In the genomic region with DNA sequence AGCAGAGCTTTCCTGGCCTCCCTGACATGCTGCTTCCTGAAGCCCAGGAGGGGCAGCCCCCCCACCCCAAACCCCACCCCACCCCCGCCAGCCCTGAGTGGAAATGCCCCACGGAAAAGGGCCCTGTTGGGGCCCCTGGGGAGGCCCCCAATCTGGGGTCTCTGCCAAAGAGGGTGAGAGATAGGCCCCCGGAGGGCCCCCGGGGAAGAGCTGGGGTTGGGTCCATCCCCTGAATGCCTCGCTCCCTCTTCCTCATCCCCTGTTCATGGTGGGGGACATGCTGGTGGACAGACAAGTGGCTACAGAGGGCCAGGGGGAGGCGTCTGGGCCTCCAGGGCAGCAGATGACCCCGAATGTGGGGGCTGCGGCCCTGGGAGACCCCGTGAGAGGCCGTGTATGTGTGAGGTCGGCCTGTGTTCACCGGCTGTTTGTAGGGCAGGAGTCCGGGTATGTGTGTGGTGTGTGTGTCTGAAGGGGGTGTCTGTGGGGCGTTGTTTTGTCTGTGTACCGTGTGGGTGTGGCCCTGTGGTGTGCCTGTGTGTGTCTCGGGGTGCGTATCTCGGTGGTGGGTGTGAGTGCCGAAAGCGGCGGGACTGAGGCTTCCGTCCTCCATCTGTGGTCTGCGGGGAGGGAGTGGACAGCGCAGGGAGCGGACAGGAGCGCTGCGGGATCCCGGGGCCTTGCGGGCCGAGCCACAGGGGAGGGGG, we compare ENCODE assay signal across 8 cellular contexts. TPM values are rescaled to one million over a fixed set of nuclear protein-coding genes. Genes with fewer than 3 reads are reported as not detected.
DNase-seq lines count a peak whose midpoint lies in the region; ATAC-seq lines count a peak whose summit lies in the region.

No MANE protein-coding gene starts in this region.

- peak overlapping the region; percentile 86 for H4K91ac ChIP-seq in neuronal stem cell (ENCODE audit: low read depth, low read length, poor library complexity)

- 12 to 19% methylated on average over 21 to 29 of the region's 30 CpGs for WGBS in esophagus, 2 donors
- WGBS in neuronal stem cell (ENCODE audit: extremely low coverage in 2 of 2, insufficient read length in 2 of 2, insufficient replicate concordance in 1 of 2), 2 donors: no CpG with 5 or more reads among the region's 30 CpGs

- H2BK15ac ChIP-seq in neuronal stem cell (ENCODE audit: low read length): peak overlapping the region; percentile 98

- peak overlapping the region; percentile 96 for H3K18ac ChIP-seq in neuronal stem cell (ENCODE audit: low read length)

- peak overlapping the region; percentile 62 for H2AFZ ChIP-seq in neuronal stem cell (ENCODE audit: low read length)

- H3K27me3 ChIP-seq in esophagus (ENCODE audit: control insufficient read depth in 1 of 2, insufficient read depth in 2 of 2, low read length in 2 of 2): no peaks in the 10 kb centered on the region
- no peaks in the 10 kb centered on the region for H3K27me3 ChIP-seq in neuronal stem cell (ENCODE audit: control insufficient read depth in 3 of 3, insufficient read depth in 3 of 3, low read depth in 1 of 3, low read length in 3 of 3)

- no peaks in the 10 kb centered on the region for H3K79me1 ChIP-seq in neuronal stem cell (ENCODE audit: low read depth, low read length)

- peak; percentile 59 for DNase-seq in stimulated activated CD4-positive, alpha-beta T cell treated with anti-CD3 and anti-CD28 coated beads, Interleukin-15, amount 100 ng/mL, for 24 hours
- no peak for DNase-seq in stimulated activated CD4-positive, alpha-beta T cell treated with anti-CD3 and anti-CD28 coated beads, Interleukin-4, amount 100 ng/mL, for 1 hour
- DNase-seq in activated T-cell treated with anti-CD3 and anti-CD28 coated beads for 1 hour (ENCODE audit: low read depth) (peak; percentile 50), neuronal stem cell (ENCODE audit: low spot score) (no peak), NCI-H1436 treated with DMSO at 0.1 percent for 48 hours (lab: John Stamatoyannopoulos, UW) (no peak)

- H3K9me3 ChIP-seq in esophagus (ENCODE audit: control insufficient read depth in 2 of 2, insufficient read depth in 1 of 2, low read depth in 1 of 2, low read length in 1 of 2) (no peaks in the 10 kb centered on the region), neuronal stem cell (replicated peaks in 1 of 2; ENCODE audit: control insufficient read depth in 2 of 2, insufficient read depth in 1 of 2, low read depth in 1 of 2, low read length in 2 of 2) (no peaks in the 10 kb centered on the region)

- no peak overlapping the region for H2BK5ac ChIP-seq in neuronal stem cell (ENCODE audit: low read length)

- H3K4me2 ChIP-seq in neuronal stem cell (ENCODE audit: insufficient read depth, low read length, poor library complexity, severe bottlenecking): peak overlapping the region; percentile 62

- H3K36me3 ChIP-seq in esophagus (ENCODE audit: control insufficient read depth in 2 of 2, insufficient read depth in 2 of 2, low read length in 1 of 2) (no peaks in the 10 kb centered on the region), neuronal stem cell (replicated peaks in 1 of 2; ENCODE audit: control insufficient read depth in 2 of 2, insufficient read depth in 2 of 2, low read length in 2 of 2) (no peaks in the 10 kb centered on the region)

- H3K27ac ChIP-seq in esophagus (ENCODE audit: low read depth in 2 of 2, low read length in 1 of 2) (peak overlapping the region; percentile 88 to 89), neuronal stem cell (replicated peaks; ENCODE audit: low read length) (no peak overlapping the region)

- H3K23ac ChIP-seq in neuronal stem cell (ENCODE audit: low read depth, low read length, poor library complexity): no peak overlapping the region

- no peak overlapping the region for H4K8ac ChIP-seq in neuronal stem cell (ENCODE audit: low read depth, low read length)

- peak overlapping the region; percentile 98 for H2BK12ac ChIP-seq in neuronal stem cell (ENCODE audit: low read length)

- peaks cover 3 to 24% of the 10 kb centered on the region in 2 donors for H3K4me1 ChIP-seq in esophagus (ENCODE audit: control insufficient read depth in 2 of 2, insufficient read depth in 2 of 2, low read length in 1 of 2)
- peaks cover 21 to 47% of the 10 kb centered on the region in 2 donors for H3K4me1 ChIP-seq in neuronal stem cell (ENCODE audit: control insufficient read depth in 2 of 2, insufficient read depth in 1 of 2, low read depth in 1 of 2, low read length in 2 of 2)

- peak overlapping the region; percentile 8 for H2AK5ac ChIP-seq in neuronal stem cell (ENCODE audit: low read depth, low read length)

- peak overlapping the region; percentile 81 for H3K4ac ChIP-seq in neuronal stem cell (ENCODE audit: low read length)

- H3K9ac ChIP-seq in neuronal stem cell (ENCODE audit: low read depth, low read length, poor library complexity): peak overlapping the region; percentile 26

- no peak overlapping the region for H3K14ac ChIP-seq in neuronal stem cell (ENCODE audit: low read length)

- no peak for ATAC-seq in HG03039 (IDR thresholded peaks at IDR 0.05; ENCODE audit: unreplicated experiment)
- no peak for ATAC-seq in GM21737 (IDR thresholded peaks at IDR 0.05; ENCODE audit: unreplicated experiment)

- H2BK120ac ChIP-seq in neuronal stem cell (ENCODE audit: low read depth, low read length): peak overlapping the region; percentile 96

- H3K4me3 ChIP-seq in esophagus (ENCODE audit: low read depth in 1 of 2, low read length in 2 of 2) (peak overlapping the region; percentile 12 to 45), neuronal stem cell (ENCODE audit: low read length in 2 of 2) (no peak overlapping the region)

RNA-seq across cellular contexts. Expression of gene C9orf50, which starts 11.3 kb away (rescaled TPM):
- polyA plus RNA-seq in esophagus: under 1 TPM in 1 of 2 donors, not detected in 1; 0.05 TPM
- polyA plus RNA-seq in neuronal stem cell (2013, experiment 1 of 2): 0.11 TPM
- polyA plus RNA-seq in neuronal stem cell (2013, experiment 2 of 2): 0.07 TPM

RNA-seq across cellular contexts. Expression of gene NTMT1, which starts 16.3 kb away (rescaled TPM):
- polyA plus RNA-seq in esophagus: 10 to 100 TPM; 14.2 to 30.6 TPM
- 24.4 TPM for polyA plus RNA-seq in neuronal stem cell (2013, experiment 1 of 2)
- 22.5 TPM for polyA plus RNA-seq in neuronal stem cell (2013, experiment 2 of 2)

RNA-seq across cellular contexts. Expression of gene ASB6, which starts 32.3 kb away (rescaled TPM):
- polyA plus RNA-seq in esophagus: 10 to 100 TPM; 14.4 to 15.1 TPM
- 10.1 TPM for polyA plus RNA-seq in neuronal stem cell (2013, experiment 1 of 2)
- polyA plus RNA-seq in neuronal stem cell (2013, experiment 2 of 2): 10.5 TPM

RNA-seq across cellular contexts. Expression of gene PRRX2, which starts 55.8 kb away (rescaled TPM):
- polyA plus RNA-seq in esophagus: 1 to 10 TPM; 1.7 to 3.6 TPM
- polyA plus RNA-seq in neuronal stem cell (2013, experiment 1 of 2): 26.3 TPM
- 25.0 TPM for polyA plus RNA-seq in neuronal stem cell (2013, experiment 2 of 2)

Comparison
In these comparisons a context has a peak if more than half of its experiments do, and no peak if none do; other contexts are left out.
1. DNase-seq: peak in stimulated activated CD4-positive, alpha-beta T cell treated with anti-CD3 and anti-CD28 coated beads, Interleukin-15, amount 100 ng/mL, for 24 hours (single experiment) and activated T-cell treated with anti-CD3 and anti-CD28 coated beads for 1 hour (single experiment); none in stimulated activated CD4-positive, alpha-beta T cell treated with anti-CD3 and anti-CD28 coated beads, Interleukin-4, amount 100 ng/mL, for 1 hour (single experiment), neuronal stem cell (single experiment) and NCI-H1436 treated with DMSO at 0.1 percent for 48 hours (single experiment).
2. H3K4me3 ChIP-seq: peak in esophagus (2 of 2); none in neuronal stem cell (0 of 2).